In genomic region chr10:68988530-68989316, GRCh38 we compare ENCODE assay signal across 1 cellular context.
TF ChIP-seq lines count a peak whose summit lies in the region.

Gene KIFBP, plus strand, starts transcription at chr10:68988803. Its CDS starts 30 bp downstream, at chr10:68988833.

TF ChIP-seq in liver, 16 proteins besides CTCF, POLR2A, EP300 and RAD21 (continued from another document):
- TF ChIP-seq REST (IDR thresholded peaks at IDR 0.05) (peak; percentile 59), GABPA (IDR thresholded peaks at IDR 0.05 in 1 of 2, conservative IDR thresholded peaks at IDR 0.05 in 1 of 2) (peak in 1 of 2 donors; percentile 82), JUND (IDR thresholded peaks at IDR 0.05) (peak in 1 of 2 donors; percentile 61), SP1 (IDR thresholded peaks at IDR 0.05) (peak; percentile 67)
